24 cellular contexts compared by ENCODE assay signal in genomic region chr2:99677814-99678213, GRCh38.
"Had no signal": no experiment of that assay in that cellular context is flagged by ENCODE, and none has a peak within 500 bp of the region (broad histone marks: within the 10 kb centered on the region; RNA-seq: fewer than 3 reads in every experiment).

No MANE protein-coding gene starts in this region.

- H3K36me3 ChIP-seq: gastrocnemius medialis, ovary, tibial artery had no signal

- H3K36me3 Mint-ChIP-seq: type B pancreatic cell had no signal

- H3K9me3 Mint-ChIP-seq: memory B cell, nephron, type B pancreatic cell had no signal

- H3K4me3 Mint-ChIP-seq: memory B cell, nephron, type B pancreatic cell had no signal

- H3K9me3 ChIP-seq: gastrocnemius medialis, ovary, testis, tibial artery had no signal

- ATAC-seq: esophagus mucosa; gastrocnemius medialis; left ventricle myocardium superior; sciatic nerve; stimulated activated naive CD8-positive, alpha-beta T cell treated with anti-CD3 and anti-CD28 coated beads, Interleukin-15, Interleukin-2, amounts not matched to agents 100 U/mL and 50 U/mL, for 24 hours had no signal

- H3K27me3 Mint-ChIP-seq: memory B cell, type B pancreatic cell had no signal

- DNase-seq: effector CD4-positive, alpha-beta T cell; foreskin fibroblast; gastrocnemius medialis; left ventricle myocardium superior; nucleus accumbens; ovary; posterior cingulate gyrus; stimulated activated CD4-positive, alpha-beta T cell treated with anti-CD3 and anti-CD28 coated beads, Interleukin-12 subunit alpha, Interleukin-12 subunit beta, amount 100 ng/mL, for 4 hours; stimulated activated CD4-positive, alpha-beta T cell treated with anti-CD3 and anti-CD28 coated beads, Interleukin-1b, Interleukin-23, amount 100 ng/mL, for 48 hours; stimulated activated CD4-positive, alpha-beta T cell treated with anti-CD3 and anti-CD28 coated beads, Interleukin-4, amount 100 ng/mL, for 1 hour; stimulated activated CD8-positive, alpha-beta memory T cell treated with anti-CD3 and anti-CD28 coated beads, Interleukin-4, amount 100 ng/mL, for 48 hours; stimulated activated naive CD8-positive, alpha-beta T cell treated with anti-CD3 and anti-CD28 coated beads, Interleukin-15, Interleukin-2, amounts not matched to agents 100 U/mL and 50 U/mL, for 24 hours; testis; tibial artery had no signal

- H3K4me2 ChIP-seq: smooth muscle cell had no signal

- H3K27ac ChIP-seq: coronary artery, epithelial cell of prostate, gastrocnemius medialis, ovary, testis, tibial artery had no signal

- H3K27ac Mint-ChIP-seq: memory B cell, nephron, type B pancreatic cell had no signal

- H3K27me3 ChIP-seq: gastrocnemius medialis, ovary, testis, tibial artery had no signal

- H3K4me3 ChIP-seq: coronary artery, gastrocnemius medialis, lung, ovary, smooth muscle cell, testis, tibial artery had no signal

- H3K4me1 ChIP-seq: gastrocnemius medialis, testis had no signal

- FAIRE-seq: keratinocyte had no signal
